ENCODE assay signal across 29 cellular contexts in the genomic region with DNA sequence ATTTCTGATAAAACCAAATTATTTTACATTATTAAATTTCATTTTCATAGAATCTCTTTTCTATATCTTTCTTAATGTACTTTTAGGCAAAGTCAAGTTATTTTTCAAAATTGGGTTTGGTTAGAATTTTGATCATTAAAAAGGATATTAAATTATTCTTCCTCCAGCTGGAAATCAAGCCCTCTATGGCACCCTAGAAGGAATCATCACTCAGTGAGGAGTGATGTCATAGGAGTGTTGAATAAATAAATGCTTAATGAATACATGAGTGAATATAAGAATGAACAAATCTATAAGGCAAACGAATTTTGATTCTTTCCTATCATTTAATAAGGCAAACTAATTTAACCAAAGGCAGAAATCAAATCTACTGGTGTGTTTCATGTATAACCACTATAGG.
"Had no signal": no experiment of that assay in that cellular context is flagged by ENCODE, and none has a peak within 500 bp of the region (broad histone marks: within the 10 kb centered on the region; RNA-seq: fewer than 3 reads in every experiment).

No MANE protein-coding gene starts in this region.

- H3K27ac ChIP-seq: brain microvascular endothelial cell, coronary artery, dorsolateral prefrontal cortex, foreskin keratinocyte, WERI-Rb-1 had no signal

- FAIRE-seq: astrocyte, bronchial epithelial cell had no signal

- ATAC-seq: activated CD4-positive, CD25-positive, alpha-beta regulatory T cell treated with anti-CD3 and anti-CD28 coated beads, Interleukin-2, amount 50 U/mL, for 24 hours; activated CD8-positive, alpha-beta T cell treated with anti-CD3 and anti-CD28 coated beads for 36 hours; activated T-cell treated with anti-CD3 and anti-CD28 coated beads, Interleukin-2, amount 50 U/mL, for 4 hours; activated T-helper 17 cell treated with anti-CD3 and anti-CD28 coated beads, Interleukin-2, amount 50 U/mL, for 72 hours; esophagus mucosa; foreskin keratinocyte; T-cell; T-helper 17 cell had no signal

- H3K27me3 ChIP-seq: brain microvascular endothelial cell, dorsolateral prefrontal cortex, foreskin keratinocyte had no signal

- H3K4me3 ChIP-seq: coronary artery, dorsolateral prefrontal cortex had no signal

- DNase-seq: activated B cell treated with CpG ODN at 0.5 μM for 24 hours; activated CD4-positive, alpha-beta T cell treated with anti-CD3 and anti-CD28 coated beads for 48 hours; activated CD4-positive, alpha-beta T cell treated with anti-CD3 and anti-CD28 coated beads, Interleukin-2, amount 50 U/mL, for 1 hour; activated CD4-positive, alpha-beta T cell treated with anti-CD3 and anti-CD28 coated beads, Interleukin-2, amount 50 U/mL, for 48 hours; activated CD8-positive, alpha-beta memory T cell treated with anti-CD3 and anti-CD28 coated beads for 24 hours; activated CD8-positive, alpha-beta T cell treated with anti-CD3 and anti-CD28 coated beads for 36 hours; activated effector memory CD4-positive, alpha-beta T cell treated with Interleukin-2 at 50 U/mL for 16 hours; activated gamma-delta T cell treated with Interleukin-2 at 50 U/mL for 16 hours; activated naive CD4-positive, alpha-beta T cell treated with anti-CD3 and anti-CD28 coated beads, Interleukin-2, amount 50 U/mL, for 16 hours; activated naive CD4-positive, alpha-beta T cell treated with Interleukin-2 at 50 U/mL for 16 hours; activated T-cell treated with anti-CD3 and anti-CD28 coated beads, Interleukin-2, amount 50 U/mL, for 4 hours; amniotic stem cell; anterior cingulate cortex; brain microvascular endothelial cell; dorsolateral prefrontal cortex; effector memory CD4-positive, alpha-beta T cell; endodermal cell; foreskin keratinocyte; head of caudate nucleus; T-cell; T-helper 17 cell; T1000; WERI-Rb-1 had no signal

- H3K36me3 ChIP-seq: brain microvascular endothelial cell, WERI-Rb-1 had no signal
